12 cellular contexts compared by ENCODE assay signal in the genomic region with DNA sequence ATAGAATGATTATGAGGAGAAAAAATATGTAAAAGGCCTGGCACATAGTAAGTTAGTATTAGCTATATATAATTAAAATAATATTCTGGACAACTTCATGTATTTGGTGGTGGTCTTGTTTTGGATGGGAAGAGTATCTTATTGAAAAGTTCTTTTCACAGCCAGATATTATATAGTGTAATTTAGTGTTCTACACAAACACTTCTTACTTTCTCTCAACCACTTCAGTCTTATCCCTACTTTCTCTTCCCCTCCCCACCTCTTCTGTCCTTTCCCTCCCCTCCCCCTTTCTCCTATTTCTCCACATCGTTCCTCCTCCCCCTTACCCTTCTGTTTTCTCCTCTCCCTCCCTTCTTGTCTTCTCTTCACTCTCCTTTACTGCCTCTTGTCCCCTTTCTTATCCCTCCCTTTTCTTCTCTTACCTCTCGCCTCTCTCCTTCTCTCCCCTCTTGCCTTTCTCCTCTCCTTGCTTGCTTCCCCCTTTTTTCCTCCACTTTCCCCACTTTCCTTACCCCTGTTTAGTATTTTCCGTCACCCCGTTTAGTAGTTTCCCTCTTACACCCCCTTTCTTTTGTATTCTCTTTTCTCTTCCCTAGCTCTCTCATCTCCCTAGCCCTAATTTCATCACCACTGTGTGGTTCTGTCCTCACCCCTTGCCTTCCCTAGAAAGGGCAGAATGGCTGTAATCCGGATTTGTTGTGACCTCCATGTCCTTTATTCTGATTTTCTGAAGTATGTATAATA.
DNase-seq lines count a peak whose midpoint lies in the region; TF ChIP-seq lines count a peak whose summit lies in the region.
"Had no signal": no experiment of that assay in that cellular context is flagged by ENCODE, and none has a peak within 500 bp of the region (broad histone marks: within the 10 kb centered on the region; RNA-seq: fewer than 3 reads in every experiment).

No MANE protein-coding gene starts in this region.

- no peak overlapping the region for H2AFZ ChIP-seq in smooth muscle cell (ENCODE audit: low read depth)

- peaks cover 6% of the 10 kb centered on the region for H4K20me1 ChIP-seq in smooth muscle cell (ENCODE audit: low read depth)

- peaks cover 7% of the 10 kb centered on the region for H3K4me1 ChIP-seq in iPS-15b (ENCODE audit: control insufficient read depth, insufficient read depth, low read length)
- peaks cover 41% of the 10 kb centered on the region for H3K4me1 ChIP-seq in smooth muscle cell (ENCODE audit: low read depth)
- peaks cover 0 to 35% (median 5%) of the 10 kb centered on the region in 4 donors for H3K4me1 ChIP-seq in tibial artery
- H3K4me1 ChIP-seq: SJCRH30 had no signal

- H3K79me2 ChIP-seq in smooth muscle cell (ENCODE audit: low read depth): peaks cover 60% of the 10 kb centered on the region

- WGBS in smooth muscle cell (ENCODE audit: low lambda C conversion rate): 57% methylated on average over 4 of the region's 5 CpGs

- H3F3A ChIP-seq in smooth muscle cell (ENCODE audit: low read depth): no peaks in the 10 kb centered on the region

- H3K36me3 Mint-ChIP-seq in activated CD4-positive, alpha-beta T cell treated with anti-CD3 and anti-CD28 coated beads, Interleukin-2, amount 10 ng/mL, durations not matched to agents 24 days and 14 days (ENCODE audit: low read depth): peaks cover 25% of the 10 kb centered on the region
- peaks cover 33% of the 10 kb centered on the region for H3K36me3 Mint-ChIP-seq in activated CD4-positive, alpha-beta T cell treated with anti-CD3 and anti-CD28 coated beads, Interleukin-2, amount 10 ng/mL, durations not matched to agents 7 days and 5 days (ENCODE audit: low read depth)
- H3K36me3 Mint-ChIP-seq in activated T-helper 1 cell treated with anti-CD3 and anti-CD28 coated beads, Interleukin-12 subunit alpha, Interleukin-12 subunit beta, Interleukin-2, Interleukin-4 antibody, amounts not matched to agents 30 ng/mL and 10 ng/mL and 1 ng/mL, durations not matched to agents 14 hours and 24 hours and 36 hours (ENCODE audit: low read depth): peaks cover 15% of the 10 kb centered on the region

- H3K27me3 ChIP-seq in iPS-15b (ENCODE audit: control insufficient read depth, insufficient read depth, low read length) (no peaks in the 10 kb centered on the region), smooth muscle cell (ENCODE audit: low read depth) (no peaks in the 10 kb centered on the region), tibial artery (no peaks in the 10 kb centered on the region)
- H3K27me3 ChIP-seq: SJCRH30 had no signal

- peak overlapping the region; percentile 79 for H3K27ac ChIP-seq in smooth muscle cell (ENCODE audit: low read depth)
- no peak overlapping the region for H3K27ac ChIP-seq in tibial artery
- H3K27ac ChIP-seq: SJCRH30 had no signal

- no peak overlapping the region for H3K27ac Mint-ChIP-seq in activated CD4-positive, alpha-beta T cell treated with anti-CD3 and anti-CD28 coated beads, Interleukin-2, amount 10 ng/mL, durations not matched to agents 24 days and 14 days
- no peak overlapping the region for H3K27ac Mint-ChIP-seq in activated CD4-positive, alpha-beta T cell treated with anti-CD3 and anti-CD28 coated beads, Interleukin-2, amount 10 ng/mL, durations not matched to agents 7 days and 5 days
- H3K27ac Mint-ChIP-seq in activated T-helper 1 cell treated with anti-CD3 and anti-CD28 coated beads, Interleukin-12 subunit alpha, Interleukin-12 subunit beta, Interleukin-2, Interleukin-4 antibody, amounts not matched to agents 30 ng/mL and 10 ng/mL and 1 ng/mL, durations not matched to agents 14 hours and 24 hours and 36 hours: peak overlapping the region; percentile 15

- H3K4me1 Mint-ChIP-seq in activated CD4-positive, alpha-beta T cell treated with anti-CD3 and anti-CD28 coated beads, Interleukin-2, amount 10 ng/mL, durations not matched to agents 24 days and 14 days: peaks cover 23% of the 10 kb centered on the region
- peaks cover 28% of the 10 kb centered on the region for H3K4me1 Mint-ChIP-seq in activated CD4-positive, alpha-beta T cell treated with anti-CD3 and anti-CD28 coated beads, Interleukin-2, amount 10 ng/mL, durations not matched to agents 7 days and 5 days
- peaks cover 34% of the 10 kb centered on the region for H3K4me1 Mint-ChIP-seq in activated T-helper 1 cell treated with anti-CD3 and anti-CD28 coated beads, Interleukin-12 subunit alpha, Interleukin-12 subunit beta, Interleukin-2, Interleukin-4 antibody, amounts not matched to agents 30 ng/mL and 10 ng/mL and 1 ng/mL, durations not matched to agents 14 hours and 24 hours and 36 hours (ENCODE audit: low read depth)

- no peaks in the 10 kb centered on the region for H3K36me3 ChIP-seq in iPS-15b (ENCODE audit: control insufficient read depth, insufficient read depth, low read length)
- peaks cover 7% of the 10 kb centered on the region for H3K36me3 ChIP-seq in smooth muscle cell (ENCODE audit: low read depth)
- peaks cover 0 to 26% (median 18%) of the 10 kb centered on the region in 3 donors for H3K36me3 ChIP-seq in tibial artery

- POLR2A ChIA-PET in activated CD4-positive, alpha-beta T cell treated with anti-CD3 and anti-CD28 coated beads, Interleukin-2, amount 10 ng/mL, durations not matched to agents 7 days and 5 days (lab: Charles Lee): no interaction called here

- DNase-seq in activated CD4-positive, alpha-beta T cell treated with anti-CD3 and anti-CD28 coated beads, Interleukin-2, amount 10 ng/mL, durations not matched to agents 24 days and 14 days: no peak
- DNase-seq in activated CD4-positive, alpha-beta T cell treated with anti-CD3 and anti-CD28 coated beads, Interleukin-2, amount 10 ng/mL, durations not matched to agents 7 days and 5 days: no peak
- DNase-seq in activated T-helper 1 cell treated with anti-CD3 and anti-CD28 coated beads, Interleukin-12 subunit alpha, Interleukin-12 subunit beta, Interleukin-2, Interleukin-4 antibody, amounts not matched to agents 30 ng/mL and 10 ng/mL and 1 ng/mL, durations not matched to agents 14 hours and 24 hours and 36 hours (ENCODE audit: low spot score): no peak
- DNase-seq in smooth muscle cell (lab: John Stamatoyannopoulos, UW; ENCODE audit: unreplicated experiment) (no peak), NCI-H1105 (lab: John Stamatoyannopoulos, UW) (no peak), tibial artery (no peak)
- DNase-seq in effector CD4-positive, alpha-beta T cell: no peak
- DNase-seq: activated effector memory CD4-positive, alpha-beta T cell treated with anti-CD3 and anti-CD28 coated beads, Interleukin-2, amount 50 U/mL, for 16 hours; NCI-H1105 treated with DMSO at 0.1 percent for 48 hours; SJCRH30; stimulated activated CD4-positive, alpha-beta T cell treated with anti-CD3 and anti-CD28 coated beads, Interleukin-15, amount 100 ng/mL, for 24 hours had no signal

- H3K4me3 ChIP-seq in iPS-15b (ENCODE audit: low read depth, low read length) (peak overlapping the region; percentile 51), smooth muscle cell (peak overlapping the region; percentile 14), tibial artery (no peak overlapping the region)
- H3K4me3 ChIP-seq: SJCRH30 had no signal

- TF ChIP-seq CTCF in smooth muscle cell (IDR thresholded peaks at IDR 0.05; ENCODE audit: borderline replicate concordance, insufficient read depth, poor library complexity, severe bottlenecking) (no peak), tibial artery (IDR thresholded peaks at IDR 0.05) (no peak)

- H3K27me3 Mint-ChIP-seq in activated CD4-positive, alpha-beta T cell treated with anti-CD3 and anti-CD28 coated beads, Interleukin-2, amount 10 ng/mL, durations not matched to agents 24 days and 14 days: no peaks in the 10 kb centered on the region
- H3K27me3 Mint-ChIP-seq in activated CD4-positive, alpha-beta T cell treated with anti-CD3 and anti-CD28 coated beads, Interleukin-2, amount 10 ng/mL, durations not matched to agents 7 days and 5 days: no peaks in the 10 kb centered on the region
- no peaks in the 10 kb centered on the region for H3K27me3 Mint-ChIP-seq in activated T-helper 1 cell treated with anti-CD3 and anti-CD28 coated beads, Interleukin-12 subunit alpha, Interleukin-12 subunit beta, Interleukin-2, Interleukin-4 antibody, amounts not matched to agents 30 ng/mL and 10 ng/mL and 1 ng/mL, durations not matched to agents 14 hours and 24 hours and 36 hours (ENCODE audit: insufficient read depth)

- H3K9me3 Mint-ChIP-seq in activated CD4-positive, alpha-beta T cell treated with anti-CD3 and anti-CD28 coated beads, Interleukin-2, amount 10 ng/mL, durations not matched to agents 24 days and 14 days: peaks cover 3% of the 10 kb centered on the region
- H3K9me3 Mint-ChIP-seq in activated CD4-positive, alpha-beta T cell treated with anti-CD3 and anti-CD28 coated beads, Interleukin-2, amount 10 ng/mL, durations not matched to agents 7 days and 5 days: no peaks in the 10 kb centered on the region
- H3K9me3 Mint-ChIP-seq in activated T-helper 1 cell treated with anti-CD3 and anti-CD28 coated beads, Interleukin-12 subunit alpha, Interleukin-12 subunit beta, Interleukin-2, Interleukin-4 antibody, amounts not matched to agents 30 ng/mL and 10 ng/mL and 1 ng/mL, durations not matched to agents 14 hours and 24 hours and 36 hours: no peaks in the 10 kb centered on the region

- CTCF ChIA-PET in activated CD4-positive, alpha-beta T cell treated with anti-CD3 and anti-CD28 coated beads, Interleukin-2, amount 10 ng/mL, durations not matched to agents 7 days and 5 days (lab: Charles Lee): no interaction called here

- H3K4me2 ChIP-seq in smooth muscle cell: peak overlapping the region; percentile 92

- H3K9ac ChIP-seq in iPS-15b (ENCODE audit: low read depth, low read length): no peak overlapping the region
- H3K9ac ChIP-seq in smooth muscle cell (ENCODE audit: low read depth): peak overlapping the region; percentile 79

- H3K9me3 ChIP-seq in iPS-15b (ENCODE audit: control insufficient read depth, insufficient read depth, low read length): no peaks in the 10 kb centered on the region
- no peaks in the 10 kb centered on the region for H3K9me3 ChIP-seq in smooth muscle cell (replicated peaks; ENCODE audit: low read depth)
- H3K9me3 ChIP-seq in tibial artery: no peaks in the 10 kb centered on the region
- H3K9me3 ChIP-seq: SJCRH30 had no signal

- intact Hi-C loops in activated CD4-positive, alpha-beta T cell treated with anti-CD3 and anti-CD28 coated beads, Interleukin-2, amount 10 ng/mL, durations not matched to agents 24 days and 14 days (cut with micrococcal nuclease): loop anchor here (5.0 kb wide), 3 partner anchors 231 to 384 kb away; a partner anchor contains a TSS
- intact Hi-C loops in activated T-helper 1 cell treated with anti-CD3 and anti-CD28 coated beads, Interleukin-12 subunit alpha, Interleukin-12 subunit beta, Interleukin-2, Interleukin-4 antibody, amounts not matched to agents 30 ng/mL and 10 ng/mL and 1 ng/mL, durations not matched to agents 14 hours and 24 hours and 36 hours (cut with micrococcal nuclease): loop anchor here (5.0 kb wide), 5 partner anchors 169 to 1076 kb away; a partner anchor contains a TSS
- intact Hi-C loops in tibial artery (cut with DNase I; ENCODE audit: low total_unique reads): no loop called here

- peak overlapping the region; percentile 45 for H3K4me3 Mint-ChIP-seq in activated CD4-positive, alpha-beta T cell treated with anti-CD3 and anti-CD28 coated beads, Interleukin-2, amount 10 ng/mL, durations not matched to agents 24 days and 14 days
- no peak overlapping the region for H3K4me3 Mint-ChIP-seq in activated CD4-positive, alpha-beta T cell treated with anti-CD3 and anti-CD28 coated beads, Interleukin-2, amount 10 ng/mL, durations not matched to agents 7 days and 5 days
- H3K4me3 Mint-ChIP-seq in activated T-helper 1 cell treated with anti-CD3 and anti-CD28 coated beads, Interleukin-12 subunit alpha, Interleukin-12 subunit beta, Interleukin-2, Interleukin-4 antibody, amounts not matched to agents 30 ng/mL and 10 ng/mL and 1 ng/mL, durations not matched to agents 14 hours and 24 hours and 36 hours: no peak overlapping the region

Comparison
In these comparisons a context has a peak if more than half of its experiments do, and no peak if none do; other contexts are left out.
1. H3K4me3 ChIP-seq: peak in iPS-15b (single experiment) and smooth muscle cell (single experiment); none in tibial artery (0 of 2).